Comparison of ENCODE assay signal across 28 cellular contexts in the genomic region with DNA sequence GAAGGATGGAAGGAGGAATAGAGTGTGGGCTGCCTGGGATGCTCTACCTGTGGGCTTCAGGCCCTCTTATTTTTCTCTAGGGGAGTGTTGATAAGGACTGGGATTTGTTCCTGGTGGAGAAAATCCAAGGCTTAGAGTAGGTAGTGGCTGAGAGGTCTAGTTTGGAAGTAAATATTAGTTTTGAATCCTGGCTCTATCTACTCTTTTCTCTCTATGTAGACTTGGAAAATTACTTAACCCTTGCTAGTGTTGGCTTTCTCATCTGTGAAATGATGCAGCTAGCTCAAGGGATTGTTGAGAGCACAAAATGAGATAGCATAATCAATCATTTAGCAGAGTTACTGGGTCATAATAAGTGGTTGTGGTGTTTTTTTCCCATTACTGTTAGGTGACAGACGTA.
"Had no signal": no experiment of that assay in that cellular context is flagged by ENCODE, and none has a peak within 500 bp of the region (broad histone marks: within the 10 kb centered on the region; RNA-seq: fewer than 3 reads in every experiment).

No MANE protein-coding gene starts in this region.

- H3K9me3 Mint-ChIP-seq: activated CD4-positive, alpha-beta memory T cell treated with anti-CD3 and anti-CD28 coated beads, Interleukin-2, amount 10 ng/mL, durations not matched to agents 7 days and 5 days; activated CD4-positive, alpha-beta T cell treated with anti-CD3 and anti-CD28 coated beads, Interleukin-2, amount 10 ng/mL, durations not matched to agents 7 days and 5 days; activated T-cell treated with anti-CD3 and anti-CD28 coated beads, Interleukin-2, amount 50 U/mL, for 24 hours; activated T-helper 17 cell treated with anti-CD3 and anti-CD28 coated beads, Interleukin-2, amount 50 U/mL, for 72 hours had no signal

- H3K27ac Mint-ChIP-seq: activated CD4-positive, alpha-beta memory T cell treated with anti-CD3 and anti-CD28 coated beads, Interleukin-2, amount 10 ng/mL, durations not matched to agents 7 days and 5 days; activated CD4-positive, alpha-beta T cell treated with anti-CD3 and anti-CD28 coated beads, Interleukin-2, amount 10 ng/mL, durations not matched to agents 7 days and 5 days; activated naive CD8-positive, alpha-beta T cell; activated T-cell treated with anti-CD3 and anti-CD28 coated beads, Interleukin-2, amount 50 U/mL, for 24 hours; activated T-helper 17 cell treated with anti-CD3 and anti-CD28 coated beads, Interleukin-2, amount 50 U/mL, for 72 hours; WTC11 had no signal

- H3K4me3 Mint-ChIP-seq: activated CD4-positive, alpha-beta memory T cell treated with anti-CD3 and anti-CD28 coated beads, Interleukin-2, amount 10 ng/mL, durations not matched to agents 7 days and 5 days; activated CD4-positive, alpha-beta T cell treated with anti-CD3 and anti-CD28 coated beads, Interleukin-2, amount 10 ng/mL, durations not matched to agents 7 days and 5 days; activated naive CD8-positive, alpha-beta T cell; activated T-cell treated with anti-CD3 and anti-CD28 coated beads, Interleukin-2, amount 50 U/mL, for 24 hours; activated T-helper 17 cell treated with anti-CD3 and anti-CD28 coated beads, Interleukin-2, amount 50 U/mL, for 72 hours; WTC11 had no signal

- H3K36me3 ChIP-seq: brain microvascular endothelial cell, heart left ventricle had no signal

- H3K4me1 Mint-ChIP-seq: activated CD4-positive, alpha-beta memory T cell treated with anti-CD3 and anti-CD28 coated beads, Interleukin-2, amount 10 ng/mL, durations not matched to agents 7 days and 5 days; activated CD4-positive, alpha-beta T cell treated with anti-CD3 and anti-CD28 coated beads, Interleukin-2, amount 10 ng/mL, durations not matched to agents 7 days and 5 days; activated T-helper 17 cell treated with anti-CD3 and anti-CD28 coated beads, Interleukin-2, amount 50 U/mL, for 72 hours; WTC11 had no signal

- ATAC-seq: activated T-helper 17 cell treated with anti-CD3 and anti-CD28 coated beads, Interleukin-2, amount 50 U/mL, for 72 hours; esophagus mucosa; heart left ventricle; WTC11 had no signal

- H3K27ac ChIP-seq: brain microvascular endothelial cell, heart left ventricle, VCaP had no signal

- H3K4me3 ChIP-seq: heart left ventricle had no signal

- H3K36me3 Mint-ChIP-seq: activated naive CD8-positive, alpha-beta T cell; WTC11 had no signal

- DNase-seq: activated CD4-positive, alpha-beta memory T cell treated with anti-CD3 and anti-CD28 coated beads, Interleukin-2, amount 10 ng/mL, durations not matched to agents 7 days and 5 days; activated CD4-positive, alpha-beta T cell treated with anti-CD3 and anti-CD28 coated beads for 1 hour; activated CD4-positive, alpha-beta T cell treated with anti-CD3 and anti-CD28 coated beads for 4 hours; activated CD4-positive, alpha-beta T cell treated with anti-CD3 and anti-CD28 coated beads, Interleukin-2, amount 10 ng/mL, durations not matched to agents 7 days and 5 days; activated CD4-positive, alpha-beta T cell treated with anti-CD3 and anti-CD28 coated beads, Interleukin-2, amount 50 U/mL, for 4 hours; activated CD8-positive, alpha-beta memory T cell treated with anti-CD3 and anti-CD28 coated beads, Interleukin-2, amount 50 U/mL, for 48 hours; activated effector memory CD4-positive, alpha-beta T cell treated with Interleukin-2 at 50 U/mL for 16 hours; activated gamma-delta T cell treated with Interleukin-2 at 50 U/mL for 16 hours; activated naive CD4-positive, alpha-beta T cell treated with anti-CD3 and anti-CD28 coated beads, Interleukin-2, amount 50 U/mL, for 16 hours; activated naive CD4-positive, alpha-beta T cell treated with Interleukin-2 at 50 U/mL for 16 hours; activated T-cell treated with anti-CD3 and anti-CD28 coated beads for 4 hours; activated T-cell treated with anti-CD3 and anti-CD28 coated beads, Interleukin-2, amount 50 U/mL, for 24 hours; amniotic stem cell; anterior cingulate cortex; brain microvascular endothelial cell; caudate nucleus; cortex of kidney; dermis blood vessel endothelial cell; effector CD8-positive, alpha-beta T cell; foreskin fibroblast; glutamatergic neuron; heart left ventricle; T-helper 2 cell had no signal

- H3K27me3 Mint-ChIP-seq: activated CD4-positive, alpha-beta T cell treated with anti-CD3 and anti-CD28 coated beads, Interleukin-2, amount 10 ng/mL, durations not matched to agents 7 days and 5 days had no signal

- H3K27me3 ChIP-seq: brain microvascular endothelial cell, heart left ventricle had no signal
